23 cellular contexts compared by ENCODE assay signal in the genomic region with DNA sequence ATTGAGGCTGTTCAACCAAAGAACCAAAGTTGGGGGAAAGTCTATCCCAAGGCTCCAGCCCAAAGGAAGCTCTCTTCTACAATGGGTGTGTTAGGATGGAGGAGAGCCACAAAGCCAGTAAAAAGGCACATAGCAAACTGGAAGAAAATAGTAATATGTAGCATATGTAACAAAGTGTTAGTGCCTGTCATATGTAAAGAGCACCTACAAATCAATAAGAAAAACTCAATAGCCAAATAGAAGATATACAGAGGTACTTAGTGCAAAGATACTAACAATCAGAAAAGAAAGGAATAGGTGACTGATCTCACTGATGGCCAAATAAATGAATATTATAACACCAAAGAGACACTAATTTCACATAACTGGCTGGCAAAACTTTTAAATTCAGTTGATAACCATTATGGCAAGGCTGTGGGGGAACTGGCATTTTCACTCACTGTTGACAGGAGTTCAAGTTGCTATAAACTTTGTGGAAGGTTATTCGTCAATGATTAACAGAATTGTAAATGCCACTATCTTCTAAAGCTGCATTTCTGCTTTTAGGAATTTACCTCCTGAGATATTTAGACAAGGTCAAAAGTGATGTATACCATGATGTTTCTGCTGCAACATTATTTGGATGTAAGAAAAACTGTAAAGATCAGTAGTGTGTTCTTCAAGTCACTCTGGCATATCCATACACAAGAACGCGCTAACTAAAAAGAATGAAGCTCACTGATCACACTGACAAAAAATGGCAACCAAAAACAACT.
DNase-seq lines count a peak whose midpoint lies in the region; ATAC-seq, FAIRE-seq and TF ChIP-seq lines count a peak whose summit lies in the region.
"Had no signal": no experiment of that assay in that cellular context is flagged by ENCODE, and none has a peak within 500 bp of the region (broad histone marks: within the 10 kb centered on the region; RNA-seq: fewer than 3 reads in every experiment).

No MANE protein-coding gene starts in this region.

- intact Hi-C loops in pancreas (cut with DNase I): no loop called here
- intact Hi-C loops in right cardiac atrium (cut with DNase I): no loop called here

- peaks cover 13% of the 10 kb centered on the region for H3K27me3 Mint-ChIP-seq in stimulated activated naive CD8-positive, alpha-beta T cell treated with anti-CD3 and anti-CD28 coated beads, Interleukin-15, Interleukin-2, amounts not matched to agents 100 ng/mL and 50 ng/mL, for 24 hours

- WGBS in H1 (ENCODE audit: extremely low coverage in 1 of 2, insufficient coverage in 1 of 2, insufficient read length in 1 of 2, insufficient replicate concordance in 2 of 2, low coverage in 1 of 2, low lambda C conversion rate in 2 of 2, missing lambda C conversion rate in 1 of 2), 2 experiments: 95% methylated on average over 3 of the region's 3 CpGs; no CpG with 5 or more reads in 1 of the 2 experiments
- WGBS in pancreas, 2 donors: 31 to 40% methylated on average over 3 of the region's 3 CpGs
- WGBS in right cardiac atrium: 95% methylated on average over 3 of the region's 3 CpGs

- H2BK12ac ChIP-seq in H1 (ENCODE audit: low read depth, low read length): no peak overlapping the region

- no peak for FAIRE-seq in H1 (lab: Jason Lieb, UNC)
- FAIRE-seq in pancreas (lab: Jason Lieb, UNC): no peak
- FAIRE-seq: GM18507, HTR-8/SVneo had no signal

- TF ChIP-seq EP300 in H1 (IDR thresholded peaks at IDR 0.05; ENCODE audit: borderline replicate concordance in 1 of 2, low read depth in 2 of 2, low read length in 2 of 2): no peak

- no peaks in the 10 kb centered on the region for H3K9me3 Mint-ChIP-seq in stimulated activated naive CD8-positive, alpha-beta T cell treated with anti-CD3 and anti-CD28 coated beads, Interleukin-15, Interleukin-2, amounts not matched to agents 100 ng/mL and 50 ng/mL, for 24 hours
- H3K9me3 Mint-ChIP-seq: CD4-positive, alpha-beta memory T cell had no signal

- no peaks in the 10 kb centered on the region for H3K9me3 ChIP-seq in H1 (ENCODE audit: insufficient read depth in 2 of 2, low read depth in 1 of 2, low read length in 1 of 2)
- no peaks in the 10 kb centered on the region for H3K9me3 ChIP-seq in pancreas
- no peaks in the 10 kb centered on the region for H3K9me3 ChIP-seq in right cardiac atrium (ENCODE audit: control insufficient read depth, low read length)
- H3K9me3 ChIP-seq: BLaER1 had no signal

- H3K27me3 ChIP-seq in H1 (replicated peaks in 1 of 4; ENCODE audit: control insufficient read depth in 3 of 4, extremely low read depth in 1 of 4, insufficient read depth in 3 of 4, low read length in 3 of 4) (peaks cover 0 to 3% (median 0%) of the 10 kb centered on the region in 4 experiments; a peak in 1 of 7 replicates), pancreas (no peaks in the 10 kb centered on the region), right cardiac atrium (ENCODE audit: control insufficient read depth, insufficient read depth) (no peaks in the 10 kb centered on the region)
- H3K27me3 ChIP-seq: BLaER1 had no signal

- H4K20me1 ChIP-seq in H1 (replicated peaks in 1 of 2; ENCODE audit: control insufficient read depth in 1 of 2, insufficient read depth in 2 of 2, low read length in 2 of 2): no peaks in the 10 kb centered on the region

- H3K27ac ChIP-seq in H1 (ENCODE audit: low read depth, low read length) (no peak overlapping the region), pancreas (peak overlapping the region in 2 of 4 donors; percentile 28 to 55), right cardiac atrium (ENCODE audit: low read length) (no peak overlapping the region)
- H3K27ac ChIP-seq: BLaER1, PC-9, RWPE1 had no signal

- TF ChIP-seq RAD21 in H1 (IDR thresholded peaks at IDR 0.05 in 1 of 2, conservative IDR thresholded peaks at IDR 0.05 in 1 of 2; ENCODE audit: low read depth in 2 of 2, low read length in 2 of 2): no peak

- H3K27ac Mint-ChIP-seq in stimulated activated naive CD8-positive, alpha-beta T cell treated with anti-CD3 and anti-CD28 coated beads, Interleukin-15, Interleukin-2, amounts not matched to agents 100 ng/mL and 50 ng/mL, for 24 hours: peak overlapping the region; percentile 43

- no peaks in the 10 kb centered on the region for H3K79me2 ChIP-seq in H1 (ENCODE audit: control insufficient read depth in 1 of 2, insufficient read depth in 2 of 2, low read length in 2 of 2)

- no peak overlapping the region for H2AFZ ChIP-seq in H1 (ENCODE audit: low read length)
- H2AFZ ChIP-seq: PC-9 had no signal

- no peak overlapping the region for H4K5ac ChIP-seq in H1 (ENCODE audit: insufficient read length, low read depth, low read length)

- no peak for DNase-seq in stimulated activated naive CD8-positive, alpha-beta T cell treated with anti-CD3 and anti-CD28 coated beads, Interleukin-15, Interleukin-2, amounts not matched to agents 100 U/mL and 50 U/mL, for 24 hours
- no peak for DNase-seq in H1 (ENCODE audit: low read depth in 1 of 2, low spot score in 2 of 2)
- DNase-seq in pancreas: peak in 1 of 6 donors; percentile 8
- DNase-seq in glomerular visceral epithelial cell (ENCODE audit: extremely low spot score): no peak
- no peak for DNase-seq in mesenteric fat pad (ENCODE audit: low spot score)
- no peak for DNase-seq in right cardiac atrium
- no peak for DNase-seq in DMS114 treated with DMSO at 0.1 percent for 48 hours (lab: John Stamatoyannopoulos, UW; ENCODE audit: unreplicated experiment)
- DNase-seq: Calu3; CD4-positive, alpha-beta memory T cell; H9; MM.1S; NCI-H1092; NCI-H1436 treated with DMSO at 0.1 percent for 48 hours; NCI-H2029; NCI-H345; NCI-H524 treated with DMSO at 0.1 percent for 48 hours; PC-9; SIG-M5 had no signal

- POLR2A ChIA-PET in H1 (lab: Charles Lee; ENCODE audit: partially characterized antibody): interaction anchor here (0.5 to 1.3 kb wide), 2 partner anchors 16 to 116 kb away, joined by 3 to 5 read pairs; a partner anchor contains a TSS

- peaks cover 3 to 12% (median 7%) of the 10 kb centered on the region in 4 experiments for H3K4me1 ChIP-seq in H1 (replicated peaks in 1 of 4; ENCODE audit: control insufficient read depth in 3 of 4, insufficient read depth in 4 of 4, low read length in 3 of 4)
- peaks cover 12 to 35% (median 21%) of the 10 kb centered on the region in 3 donors for H3K4me1 ChIP-seq in pancreas
- peaks cover 7% of the 10 kb centered on the region for H3K4me1 ChIP-seq in right cardiac atrium (ENCODE audit: control insufficient read depth, insufficient read depth, low read length)

- peaks cover 7% of the 10 kb centered on the region; the same call in 1 of the 2 replicates for H3K23me2 ChIP-seq in H1 (ENCODE audit: low read depth, low read length)

- H3K4me3 ChIP-seq in H1 (ENCODE audit: extremely low read depth in 1 of 4, insufficient read depth in 2 of 4, low read depth in 3 of 4, low read length in 4 of 4) (no peak overlapping the region), pancreas (no peak overlapping the region), right cardiac atrium (ENCODE audit: low read length) (no peak overlapping the region)
- H3K4me3 ChIP-seq: BLaER1, PC-9 had no signal

- H3K4me3 Mint-ChIP-seq in stimulated activated naive CD8-positive, alpha-beta T cell treated with anti-CD3 and anti-CD28 coated beads, Interleukin-15, Interleukin-2, amounts not matched to agents 100 ng/mL and 50 ng/mL, for 24 hours: no peak overlapping the region
- H3K4me3 Mint-ChIP-seq: CD4-positive, alpha-beta memory T cell; H9 had no signal

- H3K56ac ChIP-seq in H1 (replicated peaks; ENCODE audit: insufficient read length, low read depth, low read length): no peak overlapping the region

- H2BK20ac ChIP-seq in H1 (ENCODE audit: low read length): no peak overlapping the region

- H3K36me3 ChIP-seq in H1 (ENCODE audit: control insufficient read depth in 2 of 4, insufficient read depth in 4 of 4, low read length in 3 of 4) (no peaks in the 10 kb centered on the region), pancreas (no peaks in the 10 kb centered on the region)

- H2BK15ac ChIP-seq in H1 (ENCODE audit: low read length): no peak overlapping the region

- H2AK5ac ChIP-seq in H1 (ENCODE audit: low read depth, low read length): no peak overlapping the region

- no peak overlapping the region for H3K4me2 ChIP-seq in H1 (ENCODE audit: insufficient read depth in 1 of 2, low read depth in 2 of 2, low read length in 2 of 2)
- H3K4me2 ChIP-seq: PC-9 had no signal

- H3K18ac ChIP-seq in H1 (ENCODE audit: extremely low read depth, low read length): no peak overlapping the region

- no peak overlapping the region for H3K14ac ChIP-seq in H1 (ENCODE audit: insufficient read length)

- CTCF ChIA-PET in H1 (lab: Charles Lee; ENCODE audit: partially characterized antibody): interaction anchor here (0.6 to 1.1 kb wide), 4 partner anchors 14 to 57 kb away, joined by 3 to 5 read pairs (median 4); no protein-coding TSS in a partner anchor

- H3K23ac ChIP-seq in H1 (ENCODE audit: insufficient read length): no peak overlapping the region

- H3K79me1 ChIP-seq in H1 (ENCODE audit: low read depth, low read length): no peaks in the 10 kb centered on the region

- H4K8ac ChIP-seq in H1 (ENCODE audit: extremely low read depth, insufficient read depth, low read length): no peak overlapping the region

- H2BK120ac ChIP-seq in H1 (replicated peaks; ENCODE audit: low read depth, low read length): no peak overlapping the region

- H3K9ac ChIP-seq in H1 (replicated peaks in 1 of 4; ENCODE audit: extremely low read depth in 1 of 4, low read depth in 3 of 4, low read length in 3 of 4): no peak overlapping the region
- H3K9ac ChIP-seq: BLaER1 had no signal

- no peak for TF ChIP-seq CTCF in H1 (IDR thresholded peaks at IDR 0.05; ENCODE audit: control extremely low read depth in 1 of 3, insufficient read depth in 1 of 3, low read depth in 1 of 3, low read length in 3 of 3)
- no peak for TF ChIP-seq CTCF in pancreas (IDR thresholded peaks at IDR 0.05)

- ATAC-seq in stimulated activated naive CD8-positive, alpha-beta T cell treated with anti-CD3 and anti-CD28 coated beads, Interleukin-15, Interleukin-2, amounts not matched to agents 100 U/mL and 50 U/mL, for 24 hours: no peak
- ATAC-seq in pancreas: peak in 3 of 4 donors; percentile 8 to 51 (median 39)
- ATAC-seq in right cardiac atrium: no peak

- no peak overlapping the region for H3K4ac ChIP-seq in H1 (replicated peaks; ENCODE audit: insufficient read length, low read depth, low read length)

- H3K4me1 Mint-ChIP-seq in stimulated activated naive CD8-positive, alpha-beta T cell treated with anti-CD3 and anti-CD28 coated beads, Interleukin-15, Interleukin-2, amounts not matched to agents 100 ng/mL and 50 ng/mL, for 24 hours (ENCODE audit: low read depth): peaks cover 4% of the 10 kb centered on the region
- H3K4me1 Mint-ChIP-seq: CD4-positive, alpha-beta memory T cell had no signal

- TF ChIP-seq POLR2A in H1 (IDR thresholded peaks at IDR 0.05; ENCODE audit: control extremely low read depth in 1 of 2, low read depth in 2 of 2, low read length in 2 of 2): no peak

- no peaks in the 10 kb centered on the region for H3K36me3 Mint-ChIP-seq in stimulated activated naive CD8-positive, alpha-beta T cell treated with anti-CD3 and anti-CD28 coated beads, Interleukin-15, Interleukin-2, amounts not matched to agents 100 ng/mL and 50 ng/mL, for 24 hours (ENCODE audit: low read depth)
- H3K36me3 Mint-ChIP-seq: CD4-positive, alpha-beta memory T cell had no signal

- H4K91ac ChIP-seq in H1 (replicated peaks; ENCODE audit: insufficient read length, low read length): no peak overlapping the region

- no peak overlapping the region for H2BK5ac ChIP-seq in H1 (ENCODE audit: low read depth, low read length)

TF ChIP-seq in H1, 55 proteins besides CTCF, POLR2A, EP300 and RAD21 (continues in another document):
- TF ChIP-seq EGR1 (IDR thresholded peaks at IDR 0.05; ENCODE audit: borderline replicate concordance, low read depth, low read length): no peak

Comparison
In these comparisons a context has a peak if more than half of its experiments do, and no peak if none do; other contexts are left out.
1. ATAC-seq: peak in pancreas (3 of 4); none in stimulated activated naive CD8-positive, alpha-beta T cell treated with anti-CD3 and anti-CD28 coated beads, Interleukin-15, Interleukin-2, amounts not matched to agents 100 U/mL and 50 U/mL, for 24 hours (single experiment) and right cardiac atrium (0 of 2).